38 cellular contexts compared by ENCODE assay signal in the genomic region with DNA sequence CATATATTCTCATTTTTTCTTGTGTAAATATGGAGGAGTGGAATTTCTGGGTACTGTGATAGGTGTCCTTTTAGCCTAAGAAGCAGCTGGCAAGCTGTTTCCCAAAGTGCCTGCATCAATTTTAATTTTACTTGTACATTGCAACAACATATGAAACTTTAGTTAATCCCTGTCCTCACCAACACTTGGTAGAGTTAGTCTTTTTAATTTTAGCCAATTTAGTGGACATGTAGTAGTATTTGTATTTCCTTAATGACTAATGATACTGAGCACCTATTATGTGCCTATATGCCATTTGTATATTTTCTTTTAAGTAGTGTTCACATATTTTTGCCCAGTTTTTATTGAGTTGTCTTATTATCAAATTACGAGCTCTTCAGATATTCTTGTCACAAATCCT. TPM values are rescaled to one million over a fixed set of nuclear protein-coding genes. Genes with fewer than 3 reads are reported as not detected.
"Had no signal": no experiment of that assay in that cellular context is flagged by ENCODE, and none has a peak within 500 bp of the region (broad histone marks: within the 10 kb centered on the region; RNA-seq: fewer than 3 reads in every experiment).

No MANE protein-coding gene starts in this region.

- H3K27me3 ChIP-seq: adrenal gland, ascending aorta, body of pancreas, brain microvascular endothelial cell, breast epithelium, cardiac muscle cell had no signal

- ATAC-seq: activated naive CD4-positive, alpha-beta T cell treated with anti-CD3 and anti-CD28 coated beads, Interleukin-2, amount 50 U/mL, for 72 hours; activated naive CD8-positive, alpha-beta T cell treated with anti-CD3 and anti-CD28 coated beads, Interleukin-2, amount 50 U/mL, for 24 hours; activated T-cell treated with anti-CD3 and anti-CD28 coated beads, Interleukin-2, amount 50 U/mL, for 4 hours; activated T-cell treated with anti-CD3 and anti-CD28 coated beads, Interleukin-2, amount 50 U/mL, for 72 hours; activated T-helper 17 cell treated with anti-CD3 and anti-CD28 coated beads, Interleukin-2, amount 50 U/mL, for 72 hours; body of pancreas had no signal

- DNase-seq: activated effector memory CD4-positive, alpha-beta T cell treated with anti-CD3 and anti-CD28 coated beads, Interleukin-2, amount 50 U/mL, for 16 hours; activated effector memory CD4-positive, alpha-beta T cell treated with Interleukin-2 at 50 U/mL for 16 hours; activated gamma-delta T cell; activated gamma-delta T cell treated with Interleukin-2 at 50 U/mL for 16 hours; activated naive CD4-positive, alpha-beta T cell; activated naive CD4-positive, alpha-beta T cell treated with anti-CD3 and anti-CD28 coated beads for 36 hours; activated naive CD4-positive, alpha-beta T cell treated with anti-CD3 and anti-CD28 coated beads, Interleukin-2, amount 10 ng/mL, durations not matched to agents 7 days and 5 days; activated naive CD4-positive, alpha-beta T cell treated with anti-CD3 and anti-CD28 coated beads, Interleukin-2, amount 50 U/mL, for 16 hours; activated naive CD4-positive, alpha-beta T cell treated with Interleukin-2 at 50 U/mL for 16 hours; activated naive CD8-positive, alpha-beta T cell treated with anti-CD3 and anti-CD28 coated beads for 36 hours; activated naive CD8-positive, alpha-beta T cell treated with anti-CD3 and anti-CD28 coated beads, Interleukin-2, amount 10 ng/mL, durations not matched to agents 7 days and 5 days; activated naive CD8-positive, alpha-beta T cell treated with anti-CD3 and anti-CD28 coated beads, Interleukin-2, amount 50 U/mL, for 24 hours; activated T-cell treated with anti-CD3 and anti-CD28 coated beads, Interleukin-2, amount 50 U/mL, for 4 hours; activated T-cell treated with anti-CD3 and anti-CD28 coated beads, Interleukin-2, amount 50 U/mL, for 48 hours; activated T-cell treated with anti-CD3 and anti-CD28 coated beads, Interleukin-2, amount 50 U/mL, for 72 hours; adrenal gland; amniotic stem cell; amygdala; anterior cingulate cortex; aorta; body of pancreas; brain microvascular endothelial cell; caudate nucleus; central memory CD4-positive, alpha-beta T cell; cerebellar nuclear complex had no signal

- H3K27ac ChIP-seq: adrenal gland, ascending aorta, body of pancreas, brain microvascular endothelial cell, breast epithelium, cardiac muscle cell had no signal

- H3K36me3 ChIP-seq: adrenal gland, ascending aorta, brain microvascular endothelial cell, breast epithelium, cardiac muscle cell had no signal

- FAIRE-seq: astrocyte, bronchial epithelial cell had no signal

- H3K4me3 ChIP-seq: adrenal gland, ascending aorta, body of pancreas, breast epithelium, cardiac muscle cell had no signal

- H3K9me3 ChIP-seq: adrenal gland, ascending aorta, body of pancreas had no signal

- H3K4me1 ChIP-seq: body of pancreas, breast epithelium had no signal

RNA-seq across cellular contexts. Expression of gene NOX3, which starts 46.8 kb away (rescaled TPM):
- total RNA-seq: activated naive CD4-positive, alpha-beta T cell treated with anti-CD3 and anti-CD28 coated beads for 36 hours; activated naive CD4-positive, alpha-beta T cell treated with anti-CD3 and anti-CD28 coated beads, Interleukin-2, amount 50 U/mL, for 72 hours; activated naive CD8-positive, alpha-beta T cell treated with anti-CD3 and anti-CD28 coated beads for 36 hours; activated naive CD8-positive, alpha-beta T cell treated with anti-CD3 and anti-CD28 coated beads, Interleukin-2, amount 10 ng/mL, durations not matched to agents 7 days and 5 days; activated T-cell treated with anti-CD3 and anti-CD28 coated beads, Interleukin-2, amount 50 U/mL, for 4 hours; activated T-cell treated with anti-CD3 and anti-CD28 coated beads, Interleukin-2, amount 50 U/mL, for 72 hours; activated T-helper 1 cell treated with anti-CD3 and anti-CD28 coated beads, Interleukin-12 subunit alpha, Interleukin-12 subunit beta, Interleukin-2, Interleukin-4 antibody, amounts not matched to agents 30 ng/mL and 10 ng/mL and 1 ng/mL, durations not matched to agents 14 hours and 24 hours and 36 hours; activated T-helper 17 cell treated with anti-CD3 and anti-CD28 coated beads, Interleukin-2, amount 50 U/mL, for 72 hours; activated T-helper 2 cell treated with anti-CD3 and anti-CD28 coated beads, Interferon-gamma antibody, Interleukin-2, Interleukin-4, amounts not matched to agents 10 μg/mL and 5 μg/mL and 100 μg/mL, durations not matched to agents 14 hours and 24 hours and 36 hours; adrenal gland; aorta; ascending aorta; body of pancreas; breast epithelium; bronchial epithelial cell; cardiac muscle cell; cardiac septum; cerebellum; chondrocyte had no signal
- polyA plus RNA-seq: adipose tissue, aorta, cardiac muscle cell had no signal
